ENCODE assay signal across 4 cellular contexts in the genomic region with DNA sequence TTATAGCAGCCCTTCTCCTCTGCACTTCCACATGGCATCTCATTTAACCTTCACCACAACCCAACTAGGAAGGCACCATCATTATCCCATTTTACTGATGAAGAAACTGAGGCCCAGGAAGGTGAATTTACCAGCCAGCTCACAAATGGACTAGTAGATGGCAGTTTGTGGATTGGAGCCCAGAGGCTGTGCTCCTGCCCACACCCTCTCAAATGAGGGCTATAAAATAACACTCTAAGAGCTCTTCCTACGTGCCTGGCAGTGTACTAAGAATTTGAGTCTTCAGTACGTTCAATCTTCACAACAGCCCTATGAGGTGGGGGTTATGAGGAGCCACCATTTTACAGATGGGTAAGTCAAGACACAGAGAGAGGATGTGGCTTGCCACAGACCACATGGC. TPM values are rescaled to one million over a fixed set of nuclear protein-coding genes. Genes with fewer than 3 reads are reported as not detected.
"Had no signal": no experiment of that assay in that cellular context is flagged by ENCODE, and none has a peak within 500 bp of the region (broad histone marks: within the 10 kb centered on the region; RNA-seq: fewer than 3 reads in every experiment).

No MANE protein-coding gene starts in this region.

RNA-seq across cellular contexts. Expression of a gene that starts 31.5 kb away (rescaled TPM):
- total RNA-seq: HepG2, HT-29, HT1080, IMR-90 had no signal
